Comparison of ENCODE assay signal across 20 cellular contexts in the genomic region with DNA sequence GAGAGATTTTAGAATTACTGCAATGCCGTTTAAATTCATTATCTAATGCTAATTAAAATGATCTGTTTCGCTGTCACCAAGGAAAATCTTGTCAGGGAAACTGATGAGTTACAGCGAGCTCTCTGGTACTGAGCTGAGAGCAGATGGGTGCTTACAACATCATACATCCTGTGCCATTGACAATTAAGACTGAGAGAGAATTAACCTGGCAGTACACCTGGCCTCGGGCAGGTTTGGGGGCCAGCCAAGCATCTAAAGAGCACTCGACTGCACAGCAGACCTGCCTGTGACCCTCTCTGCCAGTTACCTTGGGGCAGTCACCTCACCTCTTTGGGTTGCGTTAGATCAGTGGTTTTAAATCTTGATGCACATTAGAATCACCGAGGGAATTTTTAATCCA. TPM values are rescaled to one million over a fixed set of nuclear protein-coding genes. Genes with fewer than 3 reads are reported as not detected.
DNase-seq lines count a peak whose midpoint lies in the region; ATAC-seq and TF ChIP-seq lines count a peak whose summit lies in the region.
"Had no signal": no experiment of that assay in that cellular context is flagged by ENCODE, and none has a peak within 500 bp of the region (broad histone marks: within the 10 kb centered on the region; RNA-seq: fewer than 3 reads in every experiment).

No MANE protein-coding gene starts in this region.

- H3K27me3 Mint-ChIP-seq in activated T-cell treated with anti-CD3 and anti-CD28 coated beads, Interleukin-2, amount 50 U/mL, for 24 hours, result no peaks in the 10 kb centered on the region
- H3K27me3 Mint-ChIP-seq: CD4-positive, alpha-beta memory T cell had no signal

- TF ChIP-seq CTCF in lower lobe of right lung (IDR thresholded peaks at IDR 0.05), result no peak
- TF ChIP-seq CTCF in suprapubic skin (IDR thresholded peaks at IDR 0.05), result no peak

- peaks cover 98% of the 10 kb centered on the region for H3K36me3 Mint-ChIP-seq in activated T-cell treated with anti-CD3 and anti-CD28 coated beads, Interleukin-2, amount 50 U/mL, for 24 hours (ENCODE audit: low read depth)

- peaks cover 33% of the 10 kb centered on the region for H3K9me3 Mint-ChIP-seq in activated T-cell treated with anti-CD3 and anti-CD28 coated beads, Interleukin-2, amount 50 U/mL, for 24 hours

- no peaks in the 10 kb centered on the region for H3K4me1 Mint-ChIP-seq in activated T-cell treated with anti-CD3 and anti-CD28 coated beads, Interleukin-2, amount 50 U/mL, for 24 hours (ENCODE audit: low read depth)
- H3K4me1 Mint-ChIP-seq: CD4-positive, alpha-beta memory T cell had no signal

- H3K4me3 ChIP-seq in lower lobe of right lung (no peak overlapping the region), suprapubic skin (no peak overlapping the region)
- H3K4me3 ChIP-seq: A549, GM23248 had no signal

- no peak for DNase-seq in activated T-cell treated with anti-CD3 and anti-CD28 coated beads, Interleukin-2, amount 50 U/mL, for 24 hours
- no peak for DNase-seq in activated T-cell treated with anti-CD3 and anti-CD28 coated beads, Interleukin-2, amount 50 U/mL, for 1 hour
- DNase-seq in G401 (ENCODE audit: low spot score) (peak; percentile 76), NCI-H2171 treated with DMSO at 0.1 percent for 48 hours (lab: John Stamatoyannopoulos, UW) (peak; percentile 82), cerebellum (ENCODE audit: low spot score) (peak; percentile 26), NCI-H2227 (lab: John Stamatoyannopoulos, UW; ENCODE audit: unreplicated experiment) (no peak), lower lobe of right lung (no peak), suprapubic skin (ENCODE audit: low spot score in 2 of 2) (no peak)
- DNase-seq: 8988T; ACHN; AML-193; Calu3; CD4-positive, alpha-beta memory T cell; COR-L47; DMS53; DMS79 treated with DMSO at 0.1 percent for 48 hours; GM23248; H7; HCEC 1CT had no signal

- H3K27ac ChIP-seq in lower lobe of right lung, result no peak overlapping the region
- no peak overlapping the region for H3K27ac ChIP-seq in suprapubic skin
- H3K27ac ChIP-seq: A549, GM23248 had no signal

- TF ChIP-seq EP300 in suprapubic skin (IDR thresholded peaks at IDR 0.05), result no peak

- no peak for TF ChIP-seq POLR2A in suprapubic skin (IDR thresholded peaks at IDR 0.05)

- in situ Hi-C loops in G401 (cut with HindIII; ENCODE audit: low sequenced_read_pairs), result no loop called here

- no peak overlapping the region for H3K4me3 Mint-ChIP-seq in activated T-cell treated with anti-CD3 and anti-CD28 coated beads, Interleukin-2, amount 50 U/mL, for 24 hours
- H3K4me3 Mint-ChIP-seq: CD4-positive, alpha-beta memory T cell had no signal

- no peaks in the 10 kb centered on the region for H3K9me3 ChIP-seq in lower lobe of right lung
- H3K9me3 ChIP-seq in suprapubic skin, result no peaks in the 10 kb centered on the region

- peak overlapping the region; percentile 18 for H3K27ac Mint-ChIP-seq in activated T-cell treated with anti-CD3 and anti-CD28 coated beads, Interleukin-2, amount 50 U/mL, for 24 hours
- H3K27ac Mint-ChIP-seq: CD4-positive, alpha-beta memory T cell had no signal

- ATAC-seq in lower lobe of right lung, result no peak
- ATAC-seq: A549 had no signal

- H3K4me1 ChIP-seq in lower lobe of right lung (no peaks in the 10 kb centered on the region), suprapubic skin (no peaks in the 10 kb centered on the region)

- 91% methylated on average over 6 of the region's 7 CpGs for WGBS in suprapubic skin

- peaks cover 16% of the 10 kb centered on the region for H3K36me3 ChIP-seq in lower lobe of right lung
- H3K36me3 ChIP-seq in suprapubic skin, result peaks cover 41% of the 10 kb centered on the region

- intact Hi-C loops in lower lobe of right lung (cut with DNase I), result no loop called here

- H3K27me3 ChIP-seq in lower lobe of right lung (ENCODE audit: low read depth), result no peaks in the 10 kb centered on the region
- H3K27me3 ChIP-seq in suprapubic skin, result no peaks in the 10 kb centered on the region

RNA-seq across cellular contexts. Expression of gene PUM3, which starts 54.9 kb away (rescaled TPM):
- 41.2 and 64.6 TPM in 2 replicates for total RNA-seq in G401 (2014; rRNA removed; shearing (Covaris generic))
- 42.2 TPM for total RNA-seq in cerebellum
- 30.6 TPM for total RNA-seq in lower lobe of right lung
- 10 to 100 TPM; 23.2 to 43.8 (median 34.8) TPM for total RNA-seq in suprapubic skin

Comparison
In these comparisons a context has a peak if more than half of its experiments do, and no peak if none do; other contexts are left out.
1. DNase-seq: peak in G401 (single experiment), NCI-H2171 treated with DMSO at 0.1 percent for 48 hours (single experiment) and cerebellum (single experiment); none in activated T-cell treated with anti-CD3 and anti-CD28 coated beads, Interleukin-2, amount 50 U/mL, for 24 hours (single experiment), activated T-cell treated with anti-CD3 and anti-CD28 coated beads, Interleukin-2, amount 50 U/mL, for 1 hour (single experiment), NCI-H2227 (single experiment), lower lobe of right lung (single experiment) and suprapubic skin (0 of 2).